ENCODE assay signal across 12 cellular contexts in genomic region chr3:136353461-136353860, GRCh38.
DNase-seq lines count a peak whose midpoint lies in the region; ATAC-seq lines count a peak whose summit lies in the region.
"Had no signal": no experiment of that assay in that cellular context is flagged by ENCODE, and none has a peak within 500 bp of the region (broad histone marks: within the 10 kb centered on the region; RNA-seq: fewer than 3 reads in every experiment).

No MANE protein-coding gene starts in this region.

- no peak overlapping the region for H3K4me3 Mint-ChIP-seq in activated T-helper 17 cell treated with anti-CD3 and anti-CD28 coated beads, Interleukin-2, amount 50 U/mL, for 72 hours
- H3K4me3 Mint-ChIP-seq: effector memory CD8-positive, alpha-beta T cell; HFFc6 had no signal

- H3K36me3 Mint-ChIP-seq in activated T-helper 17 cell treated with anti-CD3 and anti-CD28 coated beads, Interleukin-2, amount 50 U/mL, for 72 hours (ENCODE audit: low read depth), result peaks cover 64% of the 10 kb centered on the region

- H3K4me1 Mint-ChIP-seq in activated T-helper 17 cell treated with anti-CD3 and anti-CD28 coated beads, Interleukin-2, amount 50 U/mL, for 72 hours, result peaks cover 5% of the 10 kb centered on the region

- no peaks in the 10 kb centered on the region for H3K9me3 Mint-ChIP-seq in activated T-helper 17 cell treated with anti-CD3 and anti-CD28 coated beads, Interleukin-2, amount 50 U/mL, for 72 hours
- H3K9me3 Mint-ChIP-seq: effector memory CD8-positive, alpha-beta T cell; HFFc6 had no signal

- H3K27me3 Mint-ChIP-seq in activated T-helper 17 cell treated with anti-CD3 and anti-CD28 coated beads, Interleukin-2, amount 50 U/mL, for 72 hours, result no peaks in the 10 kb centered on the region
- H3K27me3 Mint-ChIP-seq: effector memory CD8-positive, alpha-beta T cell had no signal

- ATAC-seq in GM18858 (IDR thresholded peaks at IDR 0.05; ENCODE audit: unreplicated experiment) (peak; percentile 63), GM19467 (IDR thresholded peaks at IDR 0.05; ENCODE audit: unreplicated experiment) (peak; percentile 64), HG03139 (IDR thresholded peaks at IDR 0.05; ENCODE audit: unreplicated experiment) (peak; percentile 71), GM19452 (IDR thresholded peaks at IDR 0.05; ENCODE audit: unreplicated experiment) (no peak)
- ATAC-seq in activated T-helper 17 cell treated with anti-CD3 and anti-CD28 coated beads, Interleukin-2, amount 50 U/mL, for 72 hours (replicated peaks), result peak; percentile 74
- ATAC-seq: effector memory CD8-positive, alpha-beta T cell had no signal

- DNase-seq in dedifferentiated amniotic fluid mesenchymal stem cell (ENCODE audit: extremely low spot score) (no peak), NCI-H524 treated with DMSO at 0.1 percent for 48 hours (lab: John Stamatoyannopoulos, UW) (no peak)
- DNase-seq: effector memory CD8-positive, alpha-beta T cell; head of caudate nucleus; HFFc6; left ventricle myocardium inferior; NCI-H187 treated with DMSO at 0.1 percent for 48 hours had no signal

- peak overlapping the region; percentile 53 for H3K27ac Mint-ChIP-seq in activated T-helper 17 cell treated with anti-CD3 and anti-CD28 coated beads, Interleukin-2, amount 50 U/mL, for 72 hours
- H3K27ac Mint-ChIP-seq: HFFc6 had no signal
